ENCODE assay signal across 34 cellular contexts in the genomic region with DNA sequence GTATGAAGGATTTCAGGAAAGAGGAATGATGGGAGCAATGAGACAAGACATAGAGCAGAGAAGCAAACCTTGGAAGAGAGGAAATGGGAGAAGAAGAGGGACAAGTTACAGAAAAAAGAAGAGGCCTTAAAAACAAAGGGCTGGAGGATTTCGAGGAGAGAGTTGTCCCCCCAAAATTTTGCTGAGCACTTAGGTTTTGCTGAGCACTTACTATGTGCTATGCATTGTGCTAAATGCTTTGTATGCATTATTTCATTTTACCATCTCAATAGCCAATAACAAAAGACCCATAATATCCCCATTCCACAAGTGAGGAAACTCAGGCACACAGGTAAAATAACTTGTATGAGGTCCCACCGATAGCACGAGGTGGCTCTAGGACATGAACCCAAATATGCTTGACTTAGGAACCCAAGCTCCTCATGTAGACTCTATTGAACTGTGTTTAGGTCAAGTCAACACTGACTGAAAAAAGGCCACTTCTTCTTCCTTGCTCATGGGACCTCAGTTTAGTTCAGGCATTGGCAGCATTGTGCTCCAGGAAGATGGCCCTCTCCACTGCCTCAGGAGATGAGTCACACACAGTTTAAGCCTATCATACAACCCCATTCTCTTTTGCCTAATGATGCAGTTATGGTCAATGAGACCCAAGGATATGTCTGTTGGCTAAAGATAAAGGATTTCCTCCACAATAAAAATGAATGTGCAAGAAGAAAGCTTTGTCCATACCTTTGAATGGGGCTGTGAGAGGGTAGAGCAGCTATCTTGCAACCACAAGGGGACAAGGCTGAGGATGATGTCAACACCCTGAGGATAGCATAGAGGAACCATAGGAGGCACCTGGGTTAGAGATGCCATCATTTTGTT. TPM values are rescaled to one million over a fixed set of nuclear protein-coding genes. Genes with fewer than 3 reads are reported as not detected.
A peak's percentile ranks its signal among the peaks of the same experiment; 100 is the strongest.
DNase-seq lines count a peak whose midpoint lies in the region; ATAC-seq, FAIRE-seq and TF ChIP-seq lines count a peak whose summit lies in the region.
"Had no signal": no experiment of that assay in that cellular context is flagged by ENCODE, and none has a peak within 500 bp of the region (broad histone marks: within the 10 kb centered on the region; RNA-seq: fewer than 3 reads in every experiment).

No MANE protein-coding gene starts in this region.

- H3K27me3 ChIP-seq in K562 (ENCODE audit: control insufficient read depth in 2 of 2, insufficient read depth in 2 of 2, low read length in 2 of 2): no peaks in the 10 kb centered on the region
- H3K27me3 ChIP-seq: right atrium auricular region had no signal

- peak overlapping the region in 1 of 2 experiments; percentile 73; a peak in 2 of 4 replicates for H3K9ac ChIP-seq in K562 (ENCODE audit: insufficient read depth in 1 of 2, low read depth in 2 of 2, low read length in 2 of 2)
- H3K9ac ChIP-seq: parathyroid adenoma had no signal

- POLR2A ChIA-PET in K562 (lab: Yijun Ruan, JAX): interaction anchor here (0.6 to 2.1 kb wide), 21 partner anchors 8 to 213 kb away, joined by 3 to 33 read pairs (median 4); no protein-coding TSS in a partner anchor

- H3K9me3 Mint-ChIP-seq in activated naive CD8-positive, alpha-beta T cell treated with anti-CD3 and anti-CD28 coated beads, Interleukin-2, amount 50 U/mL, for 24 hours: no peaks in the 10 kb centered on the region
- H3K9me3 Mint-ChIP-seq in activated naive CD8-positive, alpha-beta T cell treated with anti-CD3 and anti-CD28 coated beads for 36 hours: no peaks in the 10 kb centered on the region
- H3K9me3 Mint-ChIP-seq: activated naive CD4-positive, alpha-beta T cell treated with anti-CD3 and anti-CD28 coated beads, Interleukin-2, amount 50 U/mL, for 24 hours; CD14-positive monocyte had no signal

- H3K4me3 ChIP-seq in NB4 (ENCODE audit: low read depth, low read length): no peak overlapping the region
- no peak overlapping the region for H3K4me3 ChIP-seq in K562
- H3K4me3 ChIP-seq: right atrium auricular region, smooth muscle cell had no signal

- H4K20me1 ChIP-seq in K562 (replicated peaks; ENCODE audit: control insufficient read depth, insufficient read depth, low read length): no peaks in the 10 kb centered on the region

- TF ChIP-seq RAD21 in K562 (CRISPR knock-in tag; conservative IDR thresholded peaks at IDR 0.05 in 1 of 2, IDR thresholded peaks at IDR 0.05 in 1 of 2): peak in 1 of 2 experiments; percentile 51; a peak in 3 of 4 replicates

- no peaks in the 10 kb centered on the region for H3K9me3 ChIP-seq in K562 (replicated peaks; ENCODE audit: control insufficient read depth, insufficient read depth, low read depth, low read length)
- H3K9me3 ChIP-seq: right atrium auricular region had no signal

- DNase-seq in activated naive CD8-positive, alpha-beta T cell treated with anti-CD3 and anti-CD28 coated beads, Interleukin-2, amount 50 U/mL, for 24 hours: no peak
- DNase-seq in activated naive CD8-positive, alpha-beta T cell treated with anti-CD3 and anti-CD28 coated beads for 36 hours: no peak
- DNase-seq in NB4 (ENCODE audit: low read depth) (peak; percentile 48), K562 (ENCODE audit: extremely low read depth in 1 of 4, low spot score in 3 of 4) (peak; percentile 96 to 98 (median 97)), posterior cingulate gyrus (no peak), cerebellar cortex (ENCODE audit: low spot score) (no peak), GM13976 (ENCODE audit: low spot score) (no peak), NCI-H2171 (lab: John Stamatoyannopoulos, UW) (no peak)
- DNase-seq: activated CD4-positive, alpha-beta T cell treated with anti-CD3 and anti-CD28 coated beads for 36 hours; activated CD8-positive, alpha-beta T cell treated with anti-CD3 and anti-CD28 coated beads, Interleukin-2, amount 10 ng/mL, durations not matched to agents 7 days and 5 days; effector CD8-positive, alpha-beta T cell; islet precursor cell; NCI-H1092; NCI-H1694 treated with DMSO at 0.1 percent for 48 hours; NCI-H446 treated with DMSO at 0.1 percent for 48 hours; NCI-H774; stimulated activated CD4-positive, alpha-beta T cell treated with anti-CD3 and anti-CD28 coated beads, Interleukin-1b, Interleukin-23, amount 100 ng/mL, for 48 hours; stimulated activated naive CD8-positive, alpha-beta T cell treated with anti-CD3 and anti-CD28 coated beads, Interleukin-15, Interleukin-2, amounts not matched to agents 100 U/mL and 50 U/mL, for 24 hours had no signal

- H3K4me3 Mint-ChIP-seq in activated naive CD8-positive, alpha-beta T cell treated with anti-CD3 and anti-CD28 coated beads, Interleukin-2, amount 50 U/mL, for 24 hours: no peak overlapping the region
- no peak overlapping the region for H3K4me3 Mint-ChIP-seq in activated naive CD8-positive, alpha-beta T cell treated with anti-CD3 and anti-CD28 coated beads for 36 hours
- H3K4me3 Mint-ChIP-seq: activated CD4-positive, alpha-beta T cell treated with anti-CD3 and anti-CD28 coated beads for 36 hours; activated CD8-positive, alpha-beta T cell treated with anti-CD3 and anti-CD28 coated beads, Interleukin-2, amount 10 ng/mL, durations not matched to agents 7 days and 5 days; activated naive CD4-positive, alpha-beta T cell treated with anti-CD3 and anti-CD28 coated beads, Interleukin-2, amount 50 U/mL, for 24 hours had no signal

- no peak for TF ChIP-seq CTCF in NB4 (IDR thresholded peaks at IDR 0.05; ENCODE audit: low read depth, low read length)
- peak; percentile 7 to 42 (median 37); a peak in 4 of 6 replicates for TF ChIP-seq CTCF in K562 (IDR thresholded peaks at IDR 0.05 in 2 of 3, conservative IDR thresholded peaks at IDR 0.05 in 1 of 3; ENCODE audit: insufficient read depth in 2 of 3, low read depth in 1 of 3, low read length in 3 of 3)
- TF ChIP-seq CTCF in GM13976 (IDR thresholded peaks at IDR 0.05; ENCODE audit: borderline replicate concordance, control extremely low read depth, extremely low read depth, insufficient read depth, missing control alignments): no peak

- peak overlapping the region; percentile 97 for H3K27ac ChIP-seq in K562 (ENCODE audit: extremely low read depth, low read depth, low read length)
- H3K27ac ChIP-seq: epithelial cell of prostate, parathyroid adenoma, right atrium auricular region, VCaP had no signal

- no peaks in the 10 kb centered on the region for H3K36me3 Mint-ChIP-seq in activated naive CD8-positive, alpha-beta T cell treated with anti-CD3 and anti-CD28 coated beads, Interleukin-2, amount 50 U/mL, for 24 hours (ENCODE audit: low read depth)
- no peaks in the 10 kb centered on the region for H3K36me3 Mint-ChIP-seq in activated naive CD8-positive, alpha-beta T cell treated with anti-CD3 and anti-CD28 coated beads for 36 hours
- H3K36me3 Mint-ChIP-seq: activated naive CD4-positive, alpha-beta T cell treated with anti-CD3 and anti-CD28 coated beads, Interleukin-2, amount 50 U/mL, for 24 hours; CD14-positive monocyte had no signal

- no peak overlapping the region for H3K27ac Mint-ChIP-seq in activated naive CD8-positive, alpha-beta T cell treated with anti-CD3 and anti-CD28 coated beads, Interleukin-2, amount 50 U/mL, for 24 hours
- no peak overlapping the region for H3K27ac Mint-ChIP-seq in activated naive CD8-positive, alpha-beta T cell treated with anti-CD3 and anti-CD28 coated beads for 36 hours
- H3K27ac Mint-ChIP-seq: activated CD4-positive, alpha-beta T cell treated with anti-CD3 and anti-CD28 coated beads for 36 hours; activated CD8-positive, alpha-beta T cell treated with anti-CD3 and anti-CD28 coated beads, Interleukin-2, amount 10 ng/mL, durations not matched to agents 7 days and 5 days; activated naive CD4-positive, alpha-beta T cell treated with anti-CD3 and anti-CD28 coated beads, Interleukin-2, amount 50 U/mL, for 24 hours; CD14-positive monocyte had no signal

- no peaks in the 10 kb centered on the region for H3K79me2 ChIP-seq in K562 (ENCODE audit: control insufficient read depth, insufficient read depth, low read length)
- H3K79me2 ChIP-seq: parathyroid adenoma had no signal

- TF ChIP-seq POLR2A in NB4 (IDR thresholded peaks at IDR 0.05; ENCODE audit: extremely low read depth, insufficient read length) (no peak), K562 (conservative IDR thresholded peaks at IDR 0.05) (peak; percentile 75)

- TF ChIP-seq EP300 in K562 (IDR thresholded peaks at IDR 0.05; ENCODE audit: low read length): peak; percentile 98

- 28% methylated on average over 3 of the region's 3 CpGs for WGBS in K562 (ENCODE audit: insufficient coverage, low coverage, missing lambda C conversion rate)

- no peaks in the 10 kb centered on the region for H3K36me3 ChIP-seq in K562 (ENCODE audit: control insufficient read depth, insufficient read depth, low read length)

- BruUV-seq in K562 (replicated peaks; lab: Mats Ljungman, UMichigan): TSS peak; percentile 84

- H3K9me1 ChIP-seq in K562 (ENCODE audit: control insufficient read depth, insufficient read depth, low read length): no peaks in the 10 kb centered on the region

- H2AFZ ChIP-seq in K562 (ENCODE audit: low read depth, low read length): peak overlapping the region; percentile 91
- H2AFZ ChIP-seq: parathyroid adenoma had no signal

- H3K4me2 ChIP-seq in K562 (ENCODE audit: insufficient read depth, low read length): peak overlapping the region; percentile 71
- H3K4me2 ChIP-seq: smooth muscle cell had no signal

- CTCF ChIA-PET in K562 (lab: Yijun Ruan, JAX; ENCODE audit: low intra/inter-chr PET ratio): no interaction called here

- intact Hi-C loops in K562 (cut with micrococcal nuclease): loop anchor here (1.0 to 2.0 kb wide), 2 partner anchors 27 to 34 kb away; no protein-coding TSS in a partner anchor
- intact Hi-C loops in posterior cingulate gyrus (cut with DNase I): no loop called here

- peaks cover 56 to 66% of the 10 kb centered on the region in 2 experiments for H3K4me1 ChIP-seq in K562 (replicated peaks in 1 of 2; ENCODE audit: control insufficient read depth in 2 of 2, insufficient read depth in 2 of 2, low read length in 2 of 2)
- H3K4me1 ChIP-seq: parathyroid adenoma, right atrium auricular region had no signal

- in situ Hi-C loops in K562 (cut with MboI) (no loop called here), GM13976 (cut with MboI; ENCODE audit: low sequenced_read_pairs, unreplicated experiment) (no loop called here)

- ATAC-seq in activated naive CD8-positive, alpha-beta T cell treated with anti-CD3 and anti-CD28 coated beads, Interleukin-2, amount 50 U/mL, for 24 hours: peak; percentile 7
- ATAC-seq in K562: peak; percentile 95
- ATAC-seq: activated CD4-positive, alpha-beta T cell treated with anti-CD3 and anti-CD28 coated beads for 36 hours; activated CD8-positive, alpha-beta T cell treated with anti-CD3 and anti-CD28 coated beads, Interleukin-2, amount 10 ng/mL, durations not matched to agents 7 days and 5 days; stimulated activated naive CD8-positive, alpha-beta T cell treated with anti-CD3 and anti-CD28 coated beads, Interleukin-15, Interleukin-2, amounts not matched to agents 100 U/mL and 50 U/mL, for 24 hours had no signal

- peak; percentile 99 for FAIRE-seq in K562 (lab: Jason Lieb, UNC)
- FAIRE-seq: D721Med, H54, HTR-8/SVneo had no signal

- no peaks in the 10 kb centered on the region for H3K4me1 Mint-ChIP-seq in activated naive CD8-positive, alpha-beta T cell treated with anti-CD3 and anti-CD28 coated beads, Interleukin-2, amount 50 U/mL, for 24 hours
- H3K4me1 Mint-ChIP-seq in activated naive CD8-positive, alpha-beta T cell treated with anti-CD3 and anti-CD28 coated beads for 36 hours: no peaks in the 10 kb centered on the region
- H3K4me1 Mint-ChIP-seq: activated CD4-positive, alpha-beta T cell treated with anti-CD3 and anti-CD28 coated beads for 36 hours; activated naive CD4-positive, alpha-beta T cell treated with anti-CD3 and anti-CD28 coated beads, Interleukin-2, amount 50 U/mL, for 24 hours; CD14-positive monocyte had no signal

- peaks cover 15% of the 10 kb centered on the region for H3K27me3 Mint-ChIP-seq in activated naive CD8-positive, alpha-beta T cell treated with anti-CD3 and anti-CD28 coated beads, Interleukin-2, amount 50 U/mL, for 24 hours
- H3K27me3 Mint-ChIP-seq in activated naive CD8-positive, alpha-beta T cell treated with anti-CD3 and anti-CD28 coated beads for 36 hours: peaks cover 31% of the 10 kb centered on the region
- H3K27me3 Mint-ChIP-seq: activated naive CD4-positive, alpha-beta T cell treated with anti-CD3 and anti-CD28 coated beads, Interleukin-2, amount 50 U/mL, for 24 hours had no signal

RNA-seq across cellular contexts. Expression of gene TRIM63, which starts 2.7 kb away (rescaled TPM):
- total RNA-seq in activated naive CD8-positive, alpha-beta T cell treated with anti-CD3 and anti-CD28 coated beads for 36 hours: not detected
- total RNA-seq in K562 (2011; cell fraction: chromatin; rRNA removed; ENCODE audit: low replicate concordance): 0.74 and 0.77 TPM in 2 replicates
- 0.26 and 0.67 TPM in 2 replicates for total RNA-seq in K562 (2011; cell fraction: nucleolus; rRNA removed)
- 0.44 and 0.99 TPM in 2 replicates for total RNA-seq in K562 (2011; cell fraction: nucleoplasm; rRNA removed)
- 0.24 and 0.50 TPM in 2 replicates for total RNA-seq in K562 (2014; rRNA removed)
- total RNA-seq in K562 (2014; rRNA removed; fragmentation: Illumina TruSeq; extraction: Trizol): 0.32 and 0.36 TPM in 2 replicates
- total RNA-seq in K562 (2015; rRNA removed; fragmentation: Illumina TruSeq; extraction: Trizol): 0.19 and 0.22 TPM in 2 replicates
- total RNA-seq in K562 (2021): 0.16 and 0.44 TPM in 2 replicates
- polyA plus RNA-seq in K562 (2011; rRNA removed): 0.42 and 0.57 TPM in 2 replicates
- polyA plus RNA-seq in K562 (2011; cell fraction: cytosol; rRNA removed): 0.31 and 0.43 TPM in 2 replicates
- 0.41 and 0.65 TPM in 2 replicates for polyA plus RNA-seq in K562 (2011; cell fraction: nucleus; rRNA removed)
- polyA plus RNA-seq in K562 (2012): 0.38 and 0.60 TPM in 2 replicates
- 0.28 and 0.48 TPM in 2 replicates for polyA plus RNA-seq in K562 (2014; fragmentation: Illumina TruSeq; extraction: Trizol)
- under 1 TPM; 0.08 to 0.10 TPM for polyA plus RNA-seq in K562 (2014; fragmentation: Nextera tagmentation; extraction: Ambion mirVana)
- polyA plus RNA-seq in K562 (2014; rRNA removed): 0.22 and 0.40 TPM in 2 replicates
- polyA minus RNA-seq in K562 (2011; rRNA and poly(A)+ RNA removed): 0.28 and 0.54 TPM in 2 replicates
- not detected in 2 replicates for polyA minus RNA-seq in K562 (2011; cell fraction: cytosol; rRNA and poly(A)+ RNA removed)
- 0.27 and 0.33 TPM in 2 replicates for polyA minus RNA-seq in K562 (2011; cell fraction: nucleus; rRNA and poly(A)+ RNA removed)
- total RNA-seq: A172; activated CD4-positive, alpha-beta T cell treated with anti-CD3 and anti-CD28 coated beads for 36 hours; Daoy; liver; smooth muscle cell; T-helper 1 cell treated with Interleukin-12 subunit alpha and Interleukin-12 subunit beta and Interleukin-4 antibody, amounts not matched to agents 30 ng/mL and 1 ng/mL, for 36 hours; temporal lobe had no signal
- polyA plus RNA-seq: CD14-positive monocyte had no signal

RNA-seq across cellular contexts. Expression of gene SLC30A2, which starts 24.3 kb away (rescaled TPM):
- not detected for total RNA-seq in activated naive CD8-positive, alpha-beta T cell treated with anti-CD3 and anti-CD28 coated beads for 36 hours
- total RNA-seq in K562 (2011; cell fraction: chromatin; rRNA removed; ENCODE audit: low replicate concordance): 0.42 TPM in 1 of 2 replicates, not detected in the other
- 0.33 and 0.53 TPM in 2 replicates for total RNA-seq in K562 (2011; cell fraction: nucleolus; rRNA removed)
- 0.51 TPM in 1 of 2 replicates, not detected in the other for total RNA-seq in K562 (2011; cell fraction: nucleoplasm; rRNA removed)
- total RNA-seq in K562 (2014; rRNA removed): 0.18 TPM in 1 of 2 replicates, not detected in the other
- total RNA-seq in K562 (2014; rRNA removed; fragmentation: Illumina TruSeq; extraction: Trizol): not detected in 2 replicates
- total RNA-seq in K562 (2015; rRNA removed; fragmentation: Illumina TruSeq; extraction: Trizol): not detected in 2 replicates
- 0.11 and 0.13 TPM in 2 replicates for total RNA-seq in K562 (2021)
- 0.07 and 0.08 TPM in 2 replicates for polyA plus RNA-seq in K562 (2011; rRNA removed)
- 0.19 and 0.22 TPM in 2 replicates for polyA plus RNA-seq in K562 (2011; cell fraction: cytosol; rRNA removed)
- polyA plus RNA-seq in K562 (2011; cell fraction: nucleus; rRNA removed): 0.10 TPM in 2 replicates
- polyA plus RNA-seq in K562 (2012): 0.03 and 0.32 TPM in 2 replicates
- 0.07 TPM in 1 of 2 replicates, not detected in the other for polyA plus RNA-seq in K562 (2014; fragmentation: Illumina TruSeq; extraction: Trizol)
- polyA plus RNA-seq in K562 (2014; fragmentation: Nextera tagmentation; extraction: Ambion mirVana): under 1 TPM; 0.01 to 0.06 TPM
- polyA plus RNA-seq in K562 (2014; rRNA removed): 0.03 TPM in 1 of 2 replicates, not detected in the other
- 0.21 TPM in 1 of 2 replicates, not detected in the other for polyA minus RNA-seq in K562 (2011; rRNA and poly(A)+ RNA removed)
- not detected in 2 replicates for polyA minus RNA-seq in K562 (2011; cell fraction: cytosol; rRNA and poly(A)+ RNA removed)
- polyA minus RNA-seq in K562 (2011; cell fraction: nucleus; rRNA and poly(A)+ RNA removed): 0.13 TPM in 1 of 2 replicates, not detected in the other
- total RNA-seq: A172; activated CD4-positive, alpha-beta T cell treated with anti-CD3 and anti-CD28 coated beads for 36 hours; activated CD8-positive, alpha-beta T cell treated with anti-CD3 and anti-CD28 coated beads, Interleukin-2, amount 10 ng/mL, durations not matched to agents 7 days and 5 days; Daoy; mesenteric fat pad; T-helper 1 cell treated with Interleukin-12 subunit alpha and Interleukin-12 subunit beta and Interleukin-4 antibody, amounts not matched to agents 30 ng/mL and 1 ng/mL, for 36 hours; temporal lobe had no signal
- polyA plus RNA-seq: CD14-positive monocyte had no signal

RNA-seq across cellular contexts. Expression of gene PDIK1L, which starts 41.5 kb away (rescaled TPM):
- total RNA-seq in activated naive CD8-positive, alpha-beta T cell treated with anti-CD3 and anti-CD28 coated beads for 36 hours: 10 to 100 TPM; 16.3 to 17.3 TPM
- 13.8 and 29.1 TPM in 2 replicates for total RNA-seq in K562 (2011; cell fraction: chromatin; rRNA removed; ENCODE audit: low replicate concordance)
- 6.7 and 10.4 TPM in 2 replicates for total RNA-seq in K562 (2011; cell fraction: nucleolus; rRNA removed)
- 15.9 and 18.4 TPM in 2 replicates for total RNA-seq in K562 (2011; cell fraction: nucleoplasm; rRNA removed)
- 12.8 and 13.7 TPM in 2 replicates for total RNA-seq in K562 (2014; rRNA removed)
- 30.2 and 36.1 TPM in 2 replicates for total RNA-seq in K562 (2014; rRNA removed; fragmentation: Illumina TruSeq; extraction: Trizol)
- total RNA-seq in K562 (2015; rRNA removed; fragmentation: Illumina TruSeq; extraction: Trizol): 21.6 and 23.3 TPM in 2 replicates
- total RNA-seq in K562 (2021): 26.3 TPM in 2 replicates
- 23.8 and 24.5 TPM in 2 replicates for polyA plus RNA-seq in K562 (2011; rRNA removed)
- polyA plus RNA-seq in K562 (2011; cell fraction: cytosol; rRNA removed): 3.7 and 9.8 TPM in 2 replicates
- 7.5 and 9.5 TPM in 2 replicates for polyA plus RNA-seq in K562 (2011; cell fraction: nucleus; rRNA removed)
- 13.0 and 15.6 TPM in 2 replicates for polyA plus RNA-seq in K562 (2012)
- 19.8 and 20.0 TPM in 2 replicates for polyA plus RNA-seq in K562 (2014; fragmentation: Illumina TruSeq; extraction: Trizol)
- 10 to 100 TPM; 14.7 to 21.5 TPM for polyA plus RNA-seq in K562 (2014; fragmentation: Nextera tagmentation; extraction: Ambion mirVana)
- polyA plus RNA-seq in K562 (2014; rRNA removed): 13.6 and 13.9 TPM in 2 replicates
- 49.3 and 52.4 TPM in 2 replicates for polyA minus RNA-seq in K562 (2011; rRNA and poly(A)+ RNA removed)
- 17.2 and 17.6 TPM in 2 replicates for polyA minus RNA-seq in K562 (2011; cell fraction: cytosol; rRNA and poly(A)+ RNA removed)
- 4.3 and 10.4 TPM in 2 replicates for polyA minus RNA-seq in K562 (2011; cell fraction: nucleus; rRNA and poly(A)+ RNA removed)

RNA-seq across cellular contexts. Expression of gene EXTL1, which starts 48.6 kb away (rescaled TPM):
- total RNA-seq in activated naive CD8-positive, alpha-beta T cell treated with anti-CD3 and anti-CD28 coated beads for 36 hours: not detected
- 0.58 TPM in 1 of 2 replicates, not detected in the other for total RNA-seq in K562 (2011; cell fraction: chromatin; rRNA removed; ENCODE audit: low replicate concordance)
- 1.5 and 2.0 TPM in 2 replicates for total RNA-seq in K562 (2011; cell fraction: nucleolus; rRNA removed)
- 0.95 and 1.9 TPM in 2 replicates for total RNA-seq in K562 (2011; cell fraction: nucleoplasm; rRNA removed)
- total RNA-seq in K562 (2014; rRNA removed) (0.12 and 0.23 TPM in 2 replicates), K562 (2014; rRNA removed; fragmentation: Illumina TruSeq; extraction: Trizol) (0.04 TPM in 1 of 2 replicates, not detected in the other), K562 (2015; rRNA removed; fragmentation: Illumina TruSeq; extraction: Trizol) (0.07 and 0.08 TPM in 2 replicates), K562 (2021) (0.13 and 0.16 TPM in 2 replicates)
- polyA plus RNA-seq in K562 (2011; rRNA removed) (0.07 and 0.11 TPM in 2 replicates), K562 (2014; fragmentation: Illumina TruSeq; extraction: Trizol) (0.06 TPM in 1 of 2 replicates, not detected in the other), K562 (2014; fragmentation: Nextera tagmentation; extraction: Ambion mirVana) (not detected), K562 (2014; rRNA removed) (0.09 and 0.16 TPM in 2 replicates)
- polyA plus RNA-seq in K562 (2011; cell fraction: cytosol; rRNA removed): 0.07 and 0.13 TPM in 2 replicates
- 0.28 and 0.32 TPM in 2 replicates for polyA plus RNA-seq in K562 (2011; cell fraction: nucleus; rRNA removed)
- 0.13 and 0.68 TPM in 2 replicates for polyA plus RNA-seq in K562 (2012)
- polyA minus RNA-seq in K562 (2011; rRNA and poly(A)+ RNA removed): 0.11 and 0.18 TPM in 2 replicates
- 0.29 and 0.55 TPM in 2 replicates for polyA minus RNA-seq in K562 (2011; cell fraction: cytosol; rRNA and poly(A)+ RNA removed)
- polyA minus RNA-seq in K562 (2011; cell fraction: nucleus; rRNA and poly(A)+ RNA removed): 1.3 and 2.3 TPM in 2 replicates
- total RNA-seq: A172; activated CD4-positive, alpha-beta T cell treated with anti-CD3 and anti-CD28 coated beads for 36 hours; activated CD8-positive, alpha-beta T cell treated with anti-CD3 and anti-CD28 coated beads, Interleukin-2, amount 10 ng/mL, durations not matched to agents 7 days and 5 days; mesenteric fat pad; T-helper 1 cell treated with Interleukin-12 subunit alpha and Interleukin-12 subunit beta and Interleukin-4 antibody, amounts not matched to agents 30 ng/mL and 1 ng/mL, for 36 hours had no signal
- polyA plus RNA-seq: CD14-positive monocyte, liver had no signal

Comparison
In these comparisons a context has a peak if more than half of its experiments do, and no peak if none do; other contexts are left out.
1. DNase-seq: peak in NB4 (single experiment) and K562 (4 of 4); none in activated naive CD8-positive, alpha-beta T cell treated with anti-CD3 and anti-CD28 coated beads, Interleukin-2, amount 50 U/mL, for 24 hours (single experiment), activated naive CD8-positive, alpha-beta T cell treated with anti-CD3 and anti-CD28 coated beads for 36 hours (single experiment), posterior cingulate gyrus (0 of 10), cerebellar cortex (single experiment), GM13976 (single experiment) and NCI-H2171 (single experiment).
2. CTCF ChIP-seq: peak in K562 (3 of 3); none in NB4 (single experiment) and GM13976 (single experiment).